ENCODE assay signal across 8 cellular contexts in genomic region chr10:3782456-3783312, GRCh38. TPM values are rescaled to one million over a fixed set of nuclear protein-coding genes. Genes with fewer than 3 reads are reported as not detected.
DNase-seq lines count a peak whose midpoint lies in the region; ATAC-seq lines count a peak whose summit lies in the region.

No MANE protein-coding gene starts in this region.

- peak; percentile 71 for DNase-seq in ELF-1 (ENCODE audit: low read depth, low spot score)
- peak; percentile 98 for DNase-seq in RPMI7951 (ENCODE audit: low read depth)
- peak; percentile 98 for DNase-seq in amniotic epithelial cell (ENCODE audit: low read depth)
- no peak for DNase-seq in Right ventricle myocardium inferior (ENCODE audit: missing footprints)
- peak in 39 of 56 donors; percentile 27 to 76 (median 52) for DNase-seq in nucleus accumbens (lab: John Stamatoyannopoulos, UW)
- no peak for DNase-seq in NCI-H1930 (lab: John Stamatoyannopoulos, UW)

- peak; percentile 21 for ATAC-seq in HG02884 (IDR thresholded peaks at IDR 0.05; ENCODE audit: unreplicated experiment)
- ATAC-seq in Right ventricle myocardium inferior: peak; percentile 63
- no peak for ATAC-seq in GM19035 (IDR thresholded peaks at IDR 0.05; ENCODE audit: unreplicated experiment)

- intact Hi-C loops in Right ventricle myocardium inferior (cut with DNase I): loop anchor here (1.0 to 10.0 kb wide), 8 partner anchors 102 to 874 kb away; no protein-coding TSS in a partner anchor

RNA-seq across cellular contexts. Expression of gene KLF6, which starts 2.3 kb away (rescaled TPM):
- 20.3 and 23.3 TPM in 2 replicates for total RNA-seq in RPMI7951 (2014; rRNA removed; shearing (Covaris generic))
- total RNA-seq in Right ventricle myocardium inferior: 68.4 TPM

Comparison
In these comparisons a context has a peak if more than half of its experiments do, and no peak if none do; other contexts are left out.
1. DNase-seq: peak in ELF-1 (single experiment), RPMI7951 (single experiment), amniotic epithelial cell (single experiment) and nucleus accumbens (39 of 56); none in Right ventricle myocardium inferior (single experiment) and NCI-H1930 (0 of 2).